In genomic region chr7:148332191-148332590, GRCh38 we compare ENCODE assay signal across 20 cellular contexts.
DNase-seq lines count a peak whose midpoint lies in the region; ATAC-seq, FAIRE-seq and TF ChIP-seq lines count a peak whose summit lies in the region.
"Had no signal": no experiment of that assay in that cellular context is flagged by ENCODE, and none has a peak within 500 bp of the region (broad histone marks: within the 10 kb centered on the region; RNA-seq: fewer than 3 reads in every experiment).

No MANE protein-coding gene starts in this region.

- no peaks in the 10 kb centered on the region for H4K20me1 ChIP-seq in astrocyte (ENCODE audit: insufficient read depth, low read length)

- CTCF ChIA-PET in A673 (lab: Charles Lee), result no interaction called here

- H3K4me1 ChIP-seq in astrocyte (ENCODE audit: insufficient read depth, low read length) (peaks cover 9% of the 10 kb centered on the region), skeletal muscle satellite cell (ENCODE audit: control insufficient read depth, insufficient read depth, low read length) (no peaks in the 10 kb centered on the region), A673 (ENCODE audit: insufficient read depth, low read length, poor library complexity, severe bottlenecking) (peaks cover 34% of the 10 kb centered on the region)
- H3K4me1 ChIP-seq: BE2C had no signal

- no peak overlapping the region for H3K4me3 Mint-ChIP-seq in astrocyte (ENCODE audit: unreplicated experiment)
- H3K4me3 Mint-ChIP-seq: CD4-positive, CD25-positive, alpha-beta regulatory T cell; CD8-positive, alpha-beta memory T cell; GM23338 had no signal

- no TSS peak for BruUV-seq in A673 (replicated peaks; lab: Mats Ljungman, UMichigan)

- H3K27ac Mint-ChIP-seq in astrocyte (ENCODE audit: unreplicated experiment), result peak overlapping the region; percentile 0
- H3K27ac Mint-ChIP-seq: CD4-positive, CD25-positive, alpha-beta regulatory T cell; CD8-positive, alpha-beta memory T cell; GM23338 had no signal

- H3K4me1 Mint-ChIP-seq in astrocyte (ENCODE audit: low read depth, unreplicated experiment), result peaks cover 46% of the 10 kb centered on the region

- H3K4me2 ChIP-seq in astrocyte (ENCODE audit: low read length) (no peak overlapping the region), skeletal muscle satellite cell (ENCODE audit: low read length) (no peak overlapping the region)
- H3K4me2 ChIP-seq: GM23338 had no signal

- no peaks in the 10 kb centered on the region for H3K27me3 Mint-ChIP-seq in astrocyte (ENCODE audit: low read depth, unreplicated experiment)

- POLR2A ChIA-PET in A673 (lab: Charles Lee; ENCODE audit: low non-redundant PET), result no interaction called here

- no peak for FAIRE-seq in astrocyte (lab: Jason Lieb, UNC)
- FAIRE-seq: H54 had no signal

- ATAC-seq in GM18517 (IDR thresholded peaks at IDR 0.05; ENCODE audit: unreplicated experiment) (no peak), omental fat pad (ENCODE audit: low FRiP score) (no peak)
- ATAC-seq: GM23338 had no signal

- H3K27ac ChIP-seq in astrocyte (ENCODE audit: low read depth, low read length) (no peak overlapping the region), epithelial cell of prostate (peak overlapping the region; percentile 90), A673 (ENCODE audit: low read depth, low read length, poor library complexity, severe bottlenecking) (no peak overlapping the region)
- H3K27ac ChIP-seq: HL-60 had no signal

- H3K36me3 ChIP-seq in astrocyte (ENCODE audit: insufficient read depth, low read length) (no peaks in the 10 kb centered on the region), skeletal muscle satellite cell (ENCODE audit: insufficient read depth, low read length) (no peaks in the 10 kb centered on the region), A673 (ENCODE audit: insufficient read depth, low read length, poor library complexity, severe bottlenecking) (no peaks in the 10 kb centered on the region)
- H3K36me3 ChIP-seq: BE2C had no signal

- no peaks in the 10 kb centered on the region for H3K27me3 ChIP-seq in astrocyte (ENCODE audit: insufficient read depth, low read length)
- no peaks in the 10 kb centered on the region for H3K27me3 ChIP-seq in skeletal muscle satellite cell (ENCODE audit: control insufficient read depth, insufficient read depth, low read length)
- no peaks in the 10 kb centered on the region for H3K27me3 ChIP-seq in A673 (replicated peaks; ENCODE audit: insufficient read depth, low read depth, low read length, poor library complexity)
- H3K27me3 ChIP-seq: BE2C had no signal

- H3K9me3 ChIP-seq in astrocyte (ENCODE audit: insufficient read depth, low read depth, low read length) (peaks cover 17% of the 10 kb centered on the region), skeletal muscle satellite cell (replicated peaks; ENCODE audit: low read length) (peaks cover 15% of the 10 kb centered on the region), A673 (ENCODE audit: low read depth, low read length, poor library complexity, severe bottlenecking) (no peaks in the 10 kb centered on the region)
- H3K9me3 ChIP-seq: BE2C had no signal

- H3K9ac ChIP-seq in astrocyte (ENCODE audit: low read length) (no peak overlapping the region), skeletal muscle satellite cell (ENCODE audit: low read depth, low read length) (peak overlapping the region; percentile 26)

- TF ChIP-seq CTCF in astrocyte (IDR thresholded peaks at IDR 0.05; ENCODE audit: insufficient read depth, low read depth, low read length) (no peak), A673 (conservative IDR thresholded peaks at IDR 0.05; ENCODE audit: low read depth, low read length) (no peak), omental fat pad (IDR thresholded peaks at IDR 0.05) (no peak)

- intact Hi-C loops in A673 (cut with micrococcal nuclease; ENCODE audit: unreplicated experiment), result no loop called here

- H3K4me3 ChIP-seq in astrocyte (ENCODE audit: insufficient read depth, low read depth, low read length), result no peak overlapping the region
- H3K4me3 ChIP-seq in skeletal muscle satellite cell (ENCODE audit: low read length), result no peak overlapping the region
- no peak overlapping the region for H3K4me3 ChIP-seq in A673 (ENCODE audit: low read depth, low read length, poor library complexity, severe bottlenecking)
- H3K4me3 ChIP-seq: GM23338 had no signal

- no peaks in the 10 kb centered on the region for H3K79me2 ChIP-seq in astrocyte (ENCODE audit: insufficient read depth, low read length)

- H3K36me3 Mint-ChIP-seq in astrocyte (ENCODE audit: low read depth, unreplicated experiment), result peaks cover 6% of the 10 kb centered on the region
- H3K36me3 Mint-ChIP-seq: CD4-positive, CD25-positive, alpha-beta regulatory T cell had no signal

- H3K9me3 Mint-ChIP-seq in astrocyte (ENCODE audit: unreplicated experiment), result peaks cover 9% of the 10 kb centered on the region

- H2AFZ ChIP-seq in astrocyte (ENCODE audit: low read depth, low read length), result no peak overlapping the region
- H2AFZ ChIP-seq: GM23338 had no signal

- DNase-seq in ELR (ENCODE audit: low read depth) (peak; percentile 1), astrocyte (ENCODE audit: low read depth) (no peak), epithelial cell of prostate (ENCODE audit: low read depth, low spot score) (no peak), A673 (ENCODE audit: low spot score) (no peak), omental fat pad (ENCODE audit: low spot score) (no peak)
- DNase-seq: ACHN; BE2C; C1 segment of cervical spinal cord; CD8-positive, alpha-beta memory T cell; COR-L47; DMS 273 treated with DMSO at 0.1 percent for 48 hours; DND-41; GDM1; HCEC 1CT had no signal
